Comparison of ENCODE assay signal across 8 cellular contexts in genomic region chr1:173715538-173715844, GRCh38. TPM values are rescaled to one million over a fixed set of nuclear protein-coding genes. Genes with fewer than 3 reads are reported as not detected.
A peak's percentile ranks its signal among the peaks of the same experiment; 100 is the strongest.
DNase-seq lines count a peak whose midpoint lies in the region; ATAC-seq and TF ChIP-seq lines count a peak whose summit lies in the region.

No MANE protein-coding gene starts in this region.

- H3K9me3 ChIP-seq in A673 (ENCODE audit: low read depth, low read length, poor library complexity, severe bottlenecking) (no peaks in the 10 kb centered on the region), mononuclear cell (ENCODE audit: low read depth, low read length) (no peaks in the 10 kb centered on the region)

- TF ChIP-seq CTCF in A673 (conservative IDR thresholded peaks at IDR 0.05; ENCODE audit: low read depth, low read length) (no peak), MCF 10A (IDR thresholded peaks at IDR 0.05; ENCODE audit: unreplicated experiment) (no peak), GM10266 (IDR thresholded peaks at IDR 0.05; ENCODE audit: control insufficient read depth, insufficient read depth, low read depth, missing control alignments) (no peak)

- peaks cover 10% of the 10 kb centered on the region for H3K27me3 ChIP-seq in A673 (replicated peaks; ENCODE audit: insufficient read depth, low read depth, low read length, poor library complexity)
- peaks cover 18% of the 10 kb centered on the region for H3K27me3 ChIP-seq in mononuclear cell (ENCODE audit: insufficient read depth, low read length)

- CTCF ChIA-PET in A673 (lab: Charles Lee) (no interaction called here), MCF 10A (lab: Yijun Ruan, JAX) (interaction anchor here (0.6 to 2.0 kb wide), 15 partner anchors 8 to 286 kb away, joined by 3 to 10 read pairs (median 4); partner anchors contain the start of genes DARS2 and PRDX6), HEK293T (lab: Yijun Ruan, JAX) (interaction anchor here (0.8 to 1.2 kb wide), 2 partner anchors 286 to 1100 kb away, joined by 3 read pairs; no protein-coding TSS in a partner anchor)

- peaks cover 12% of the 10 kb centered on the region for H3K4me1 Mint-ChIP-seq in MCF 10A (ENCODE audit: insufficient read depth, unreplicated experiment)

- H3K4me3 ChIP-seq in A673 (ENCODE audit: low read depth, low read length, poor library complexity, severe bottlenecking): peak overlapping the region; percentile 70
- peak overlapping the region; percentile 79 for H3K4me3 ChIP-seq in mononuclear cell (ENCODE audit: low read length)

- H3K27ac Mint-ChIP-seq in MCF 10A (ENCODE audit: low read depth, unreplicated experiment): peak overlapping the region; percentile 87

- intact Hi-C loops in A673 (cut with micrococcal nuclease; ENCODE audit: unreplicated experiment): loop anchor here (10.0 kb wide), 1 partner anchor 109 kb away; the partner anchor contains the start of genes CENPL and DARS2
- intact Hi-C loops in MCF 10A (cut with micrococcal nuclease): loop anchor here (1.0 to 10.0 kb wide), 2 partner anchors 211 to 284 kb away; no protein-coding TSS in a partner anchor

- H3K9me3 Mint-ChIP-seq in MCF 10A (ENCODE audit: unreplicated experiment): no peaks in the 10 kb centered on the region

- DNase-seq in A673 (ENCODE audit: low spot score) (no peak), MCF 10A (ENCODE audit: unreplicated experiment) (no peak), HEK293T (ENCODE audit: extremely low spot score) (no peak), 8988T (no peak), GM10266 (ENCODE audit: extremely low spot score) (no peak), Kasumi-1 (lab: John Stamatoyannopoulos, UW) (no peak)

- peaks cover 12% of the 10 kb centered on the region for H3K27me3 Mint-ChIP-seq in MCF 10A (ENCODE audit: insufficient read depth, unreplicated experiment)

- peak overlapping the region; percentile 79 for H3K27ac ChIP-seq in A673 (ENCODE audit: low read depth, low read length, poor library complexity, severe bottlenecking)

- H3K4me1 ChIP-seq in A673 (ENCODE audit: insufficient read depth, low read length, poor library complexity, severe bottlenecking): peaks cover 10% of the 10 kb centered on the region
- H3K4me1 ChIP-seq in mononuclear cell (ENCODE audit: insufficient read depth, low read length): peaks cover 4% of the 10 kb centered on the region

- peak; percentile 12 for ATAC-seq in HG03378 (IDR thresholded peaks at IDR 0.05; ENCODE audit: unreplicated experiment)

- peak overlapping the region; percentile 80 for H3K4me3 Mint-ChIP-seq in MCF 10A (ENCODE audit: unreplicated experiment)

- BruUV-seq in A673 (replicated peaks; lab: Mats Ljungman, UMichigan) (no TSS peak), MCF 10A (replicated peaks; lab: Mats Ljungman, UMichigan) (no TSS peak)

- H3K36me3 Mint-ChIP-seq in MCF 10A (ENCODE audit: insufficient read depth, unreplicated experiment): peaks cover 15% of the 10 kb centered on the region

- POLR2A ChIA-PET in A673 (lab: Charles Lee; ENCODE audit: low non-redundant PET) (no interaction called here), MCF 10A (lab: Yijun Ruan, JAX) (interaction anchor here (0.6 to 5.2 kb wide), 45 partner anchors 10 to 1183 kb away, joined by 3 to 181 read pairs (median 6); partner anchors contain the start of genes CENPL, DARS2, GAS5 and PRDX6), HEK293T (lab: Yijun Ruan, JAX) (interaction anchor here (0.8 to 1.4 kb wide), 4 partner anchors 8 to 290 kb away, joined by 6 to 9 read pairs (median 8); partner anchors contain the start of gene PRDX6)

- H3K36me3 ChIP-seq in A673 (ENCODE audit: insufficient read depth, low read length, poor library complexity, severe bottlenecking): no peaks in the 10 kb centered on the region

TF ChIP-seq in HEK293T, 16 proteins besides CTCF, POLR2A, EP300 and RAD21:
- TF ChIP-seq HDGF (IDR thresholded peaks at IDR 0.05; ENCODE audit: borderline replicate concordance) (no peak), FOXA1 (IDR thresholded peaks at IDR 0.05) (no peak), L3MBTL2 (conservative IDR thresholded peaks at IDR 0.05) (no peak), CTBP1 (IDR thresholded peaks at IDR 0.05; ENCODE audit: borderline replicate concordance) (no peak), TARDBP (IDR thresholded peaks at IDR 0.05) (no peak), ELF4 (IDR thresholded peaks at IDR 0.05) (no peak), PKNOX1 (IDR thresholded peaks at IDR 0.05) (no peak), BHLHE40 (IDR thresholded peaks at IDR 0.05; ENCODE audit: borderline replicate concordance) (no peak), ARNT (IDR thresholded peaks at IDR 0.05) (no peak), FOXK2 (IDR thresholded peaks at IDR 0.05) (no peak)

RNA-seq across cellular contexts. Expression of gene KLHL20, which starts 0.7 kb away (rescaled TPM):
- total RNA-seq in A673 (2021) (17.7 and 18.4 TPM in 2 replicates), MCF 10A (2022) (36.7 and 44.3 TPM in 2 replicates), mononuclear cell (31.8 TPM)

RNA-seq across cellular contexts. Expression of gene ANKRD45, which starts 45.8 kb away (rescaled TPM):
- total RNA-seq in A673 (2021): 0.73 and 0.98 TPM in 2 replicates
- 0.42 TPM in 1 of 2 replicates, not detected in the other for total RNA-seq in MCF 10A (2022)
- total RNA-seq in mononuclear cell: 0.10 TPM
